Comparison of ENCODE assay signal across 1 cellular context in the genomic region with DNA sequence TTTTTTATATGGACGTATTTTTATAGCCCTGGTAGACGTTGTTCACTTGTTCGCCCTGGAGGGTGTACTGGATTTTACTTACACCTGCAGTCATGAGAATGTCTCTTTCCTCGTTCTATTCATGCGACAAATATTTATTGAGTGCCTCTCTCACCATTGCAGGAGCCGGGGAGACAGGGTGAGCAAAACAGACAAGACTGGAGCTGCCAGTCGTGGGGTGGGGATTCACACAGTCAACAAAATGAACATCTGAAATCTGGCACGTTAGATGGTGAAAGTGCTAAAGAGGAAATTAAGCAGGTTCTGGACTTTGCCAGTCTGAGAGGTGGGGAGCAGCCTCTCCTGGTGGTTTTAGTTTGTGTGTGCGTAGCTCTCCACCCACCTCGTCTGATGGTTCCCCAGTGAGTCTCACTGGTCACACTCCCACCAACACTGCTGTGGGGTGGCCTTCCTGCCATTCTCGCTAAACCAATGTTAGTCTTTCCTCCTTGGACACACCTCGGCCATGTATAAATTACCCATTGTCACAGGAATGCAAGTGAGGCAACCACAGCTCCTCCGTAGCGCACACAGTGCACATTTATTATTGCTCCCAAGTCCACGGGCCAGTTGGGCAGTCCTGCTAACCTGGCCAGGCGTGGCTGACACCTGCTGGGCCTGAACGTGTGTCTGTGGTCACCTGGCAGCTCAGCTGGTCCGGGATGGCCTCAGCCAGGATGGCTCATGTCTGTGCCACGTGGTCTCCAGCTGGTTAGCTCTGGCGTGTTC.
TF ChIP-seq lines count a peak whose summit lies in the region.

No MANE protein-coding gene starts in this region.

TF ChIP-seq in H1, 55 proteins besides CTCF, POLR2A, EP300 and RAD21:
- TF ChIP-seq CEBPB (IDR thresholded peaks at IDR 0.05; ENCODE audit: low read depth, low read length) (no peak), SP4 (IDR thresholded peaks at IDR 0.05; ENCODE audit: low read length) (no peak), ASH2L (IDR thresholded peaks at IDR 0.05; ENCODE audit: low read length) (no peak), CTBP2 (IDR thresholded peaks at IDR 0.05; ENCODE audit: borderline replicate concordance, insufficient read depth, insufficient read length, low read length) (no peak), JUND (IDR thresholded peaks at IDR 0.05; ENCODE audit: low read length) (no peak), TEAD4 (IDR thresholded peaks at IDR 0.05; ENCODE audit: low read depth, low read length) (no peak), KDM5A (IDR thresholded peaks at IDR 0.05; ENCODE audit: low read length) (no peak), TAF1 (IDR thresholded peaks at IDR 0.05; ENCODE audit: low read depth, low read length) (no peak), SP1 (IDR thresholded peaks at IDR 0.05; ENCODE audit: low read depth, low read length) (no peak), MAX (IDR thresholded peaks at IDR 0.05) (no peak), HDAC2 (IDR thresholded peaks at IDR 0.05; ENCODE audit: borderline replicate concordance in 1 of 2, low read depth in 2 of 2, low read length in 2 of 2) (no peak), POU5F1 (IDR thresholded peaks at IDR 0.05; ENCODE audit: low read depth, low read length) (no peak)
- TF ChIP-seq, protein P1, sequence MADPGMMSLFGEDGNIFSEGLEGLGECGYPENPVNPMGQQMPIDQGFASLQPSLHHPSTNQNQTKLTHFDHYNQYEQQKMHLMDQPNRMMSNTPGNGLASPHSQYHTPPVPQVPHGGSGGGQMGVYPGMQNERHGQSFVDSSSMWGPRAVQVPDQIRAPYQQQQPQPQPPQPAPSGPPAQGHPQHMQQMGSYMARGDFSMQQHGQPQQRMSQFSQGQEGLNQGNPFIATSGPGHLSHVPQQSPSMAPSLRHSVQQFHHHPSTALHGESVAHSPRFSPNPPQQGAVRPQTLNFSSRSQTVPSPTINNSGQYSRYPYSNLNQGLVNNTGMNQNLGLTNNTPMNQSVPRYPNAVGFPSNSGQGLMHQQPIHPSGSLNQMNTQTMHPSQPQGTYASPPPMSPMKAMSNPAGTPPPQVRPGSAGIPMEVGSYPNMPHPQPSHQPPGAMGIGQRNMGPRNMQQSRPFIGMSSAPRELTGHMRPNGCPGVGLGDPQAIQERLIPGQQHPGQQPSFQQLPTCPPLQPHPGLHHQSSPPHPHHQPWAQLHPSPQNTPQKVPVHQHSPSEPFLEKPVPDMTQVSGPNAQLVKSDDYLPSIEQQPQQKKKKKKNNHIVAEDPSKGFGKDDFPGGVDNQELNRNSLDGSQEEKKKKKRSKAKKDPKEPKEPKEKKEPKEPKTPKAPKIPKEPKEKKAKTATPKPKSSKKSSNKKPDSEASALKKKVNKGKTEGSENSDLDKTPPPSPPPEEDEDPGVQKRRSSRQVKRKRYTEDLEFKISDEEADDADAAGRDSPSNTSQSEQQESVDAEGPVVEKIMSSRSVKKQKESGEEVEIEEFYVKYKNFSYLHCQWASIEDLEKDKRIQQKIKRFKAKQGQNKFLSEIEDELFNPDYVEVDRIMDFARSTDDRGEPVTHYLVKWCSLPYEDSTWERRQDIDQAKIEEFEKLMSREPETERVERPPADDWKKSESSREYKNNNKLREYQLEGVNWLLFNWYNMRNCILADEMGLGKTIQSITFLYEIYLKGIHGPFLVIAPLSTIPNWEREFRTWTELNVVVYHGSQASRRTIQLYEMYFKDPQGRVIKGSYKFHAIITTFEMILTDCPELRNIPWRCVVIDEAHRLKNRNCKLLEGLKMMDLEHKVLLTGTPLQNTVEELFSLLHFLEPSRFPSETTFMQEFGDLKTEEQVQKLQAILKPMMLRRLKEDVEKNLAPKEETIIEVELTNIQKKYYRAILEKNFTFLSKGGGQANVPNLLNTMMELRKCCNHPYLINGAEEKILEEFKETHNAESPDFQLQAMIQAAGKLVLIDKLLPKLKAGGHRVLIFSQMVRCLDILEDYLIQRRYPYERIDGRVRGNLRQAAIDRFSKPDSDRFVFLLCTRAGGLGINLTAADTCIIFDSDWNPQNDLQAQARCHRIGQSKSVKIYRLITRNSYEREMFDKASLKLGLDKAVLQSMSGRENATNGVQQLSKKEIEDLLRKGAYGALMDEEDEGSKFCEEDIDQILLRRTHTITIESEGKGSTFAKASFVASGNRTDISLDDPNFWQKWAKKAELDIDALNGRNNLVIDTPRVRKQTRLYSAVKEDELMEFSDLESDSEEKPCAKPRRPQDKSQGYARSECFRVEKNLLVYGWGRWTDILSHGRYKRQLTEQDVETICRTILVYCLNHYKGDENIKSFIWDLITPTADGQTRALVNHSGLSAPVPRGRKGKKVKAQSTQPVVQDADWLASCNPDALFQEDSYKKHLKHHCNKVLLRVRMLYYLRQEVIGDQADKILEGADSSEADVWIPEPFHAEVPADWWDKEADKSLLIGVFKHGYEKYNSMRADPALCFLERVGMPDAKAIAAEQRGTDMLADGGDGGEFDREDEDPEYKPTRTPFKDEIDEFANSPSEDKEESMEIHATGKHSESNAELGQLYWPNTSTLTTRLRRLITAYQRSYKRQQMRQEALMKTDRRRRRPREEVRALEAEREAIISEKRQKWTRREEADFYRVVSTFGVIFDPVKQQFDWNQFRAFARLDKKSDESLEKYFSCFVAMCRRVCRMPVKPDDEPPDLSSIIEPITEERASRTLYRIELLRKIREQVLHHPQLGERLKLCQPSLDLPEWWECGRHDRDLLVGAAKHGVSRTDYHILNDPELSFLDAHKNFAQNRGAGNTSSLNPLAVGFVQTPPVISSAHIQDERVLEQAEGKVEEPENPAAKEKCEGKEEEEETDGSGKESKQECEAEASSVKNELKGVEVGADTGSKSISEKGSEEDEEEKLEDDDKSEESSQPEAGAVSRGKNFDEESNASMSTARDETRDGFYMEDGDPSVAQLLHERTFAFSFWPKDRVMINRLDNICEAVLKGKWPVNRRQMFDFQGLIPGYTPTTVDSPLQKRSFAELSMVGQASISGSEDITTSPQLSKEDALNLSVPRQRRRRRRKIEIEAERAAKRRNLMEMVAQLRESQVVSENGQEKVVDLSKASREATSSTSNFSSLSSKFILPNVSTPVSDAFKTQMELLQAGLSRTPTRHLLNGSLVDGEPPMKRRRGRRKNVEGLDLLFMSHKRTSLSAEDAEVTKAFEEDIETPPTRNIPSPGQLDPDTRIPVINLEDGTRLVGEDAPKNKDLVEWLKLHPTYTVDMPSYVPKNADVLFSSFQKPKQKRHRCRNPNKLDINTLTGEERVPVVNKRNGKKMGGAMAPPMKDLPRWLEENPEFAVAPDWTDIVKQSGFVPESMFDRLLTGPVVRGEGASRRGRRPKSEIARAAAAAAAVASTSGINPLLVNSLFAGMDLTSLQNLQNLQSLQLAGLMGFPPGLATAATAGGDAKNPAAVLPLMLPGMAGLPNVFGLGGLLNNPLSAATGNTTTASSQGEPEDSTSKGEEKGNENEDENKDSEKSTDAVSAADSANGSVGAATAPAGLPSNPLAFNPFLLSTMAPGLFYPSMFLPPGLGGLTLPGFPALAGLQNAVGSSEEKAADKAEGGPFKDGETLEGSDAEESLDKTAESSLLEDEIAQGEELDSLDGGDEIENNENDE (IDR thresholded peaks at IDR 0.05; ENCODE audit: insufficient replicate concordance, low read length), result no peak
